ENCODE assay signal across 23 cellular contexts in genomic region chr5:9451017-9451416, GRCh38.
"Had no signal": no experiment of that assay in that cellular context is flagged by ENCODE, and none has a peak within 500 bp of the region (broad histone marks: within the 10 kb centered on the region; RNA-seq: fewer than 3 reads in every experiment).

No MANE protein-coding gene starts in this region.

- H3K4me3 ChIP-seq: K562 had no signal

- ATAC-seq: K562, Panc1 had no signal

- H3K27ac ChIP-seq: HL-60, KMS-11, RWPE1 had no signal

- H3K27ac Mint-ChIP-seq: IgD-negative memory B cell had no signal

- H3K36me3 Mint-ChIP-seq: IgD-negative memory B cell had no signal

- DNase-seq: Kasumi-1, MM.1S, NCI-H1092 treated with DMSO at 0.1 percent for 48 hours, NCI-H1436, NCI-H187, NCI-H2029, NCI-H2081 treated with DMSO at 0.1 percent for 48 hours, NCI-H2171, NCI-H345, NCI-H446 treated with DMSO at 0.1 percent for 48 hours, NCI-H510A treated with DMSO at 0.1 percent for 48 hours, NCI-H526, NCI-H82, SHP77, SK-N-SH, SW 1271 had no signal

- H3K9me3 ChIP-seq: SK-N-SH had no signal

- H3K9me2 ChIP-seq: SK-N-SH had no signal

- H3K4me3 Mint-ChIP-seq: IgD-negative memory B cell had no signal

- H3K4me1 Mint-ChIP-seq: IgD-negative memory B cell had no signal

- H3K27me3 Mint-ChIP-seq: IgD-negative memory B cell had no signal

- H3K4me2 ChIP-seq: KMS-11, SK-N-SH had no signal

- H3K9ac ChIP-seq: KMS-11, SK-N-SH had no signal

- FAIRE-seq: HTR-8/SVneo, K562 had no signal
